In genomic region chr16:56789360-56789759, GRCh38 we compare ENCODE assay signal across 9 cellular contexts. TPM values are rescaled to one million over a fixed set of nuclear protein-coding genes. Genes with fewer than 3 reads are reported as not detected.
A peak's percentile ranks its signal among the peaks of the same experiment; 100 is the strongest.
DNase-seq lines count a peak whose midpoint lies in the region; ATAC-seq, FAIRE-seq and TF ChIP-seq lines count a peak whose summit lies in the region.
"Had no signal": no experiment of that assay in that cellular context is flagged by ENCODE, and none has a peak within 500 bp of the region (broad histone marks: within the 10 kb centered on the region; RNA-seq: fewer than 3 reads in every experiment).

No MANE protein-coding gene starts in this region.

- FAIRE-seq in astrocyte (lab: Jason Lieb, UNC) (no peak), HepG2 (lab: Jason Lieb, UNC) (peak; percentile 51)

- H2AFZ ChIP-seq in astrocyte (ENCODE audit: low read depth, low read length), result no peak overlapping the region
- H2AFZ ChIP-seq in HepG2 (ENCODE audit: low read length), result no peak overlapping the region

- no peak overlapping the region for H3K27ac Mint-ChIP-seq in astrocyte (ENCODE audit: unreplicated experiment)
- no peak overlapping the region for H3K27ac Mint-ChIP-seq in activated T-helper 17 cell treated with anti-CD3 and anti-CD28 coated beads, Interleukin-2, amount 50 U/mL, for 72 hours
- H3K27ac Mint-ChIP-seq: activated naive CD4-positive, alpha-beta T cell treated with anti-CD3 and anti-CD28 coated beads, Interleukin-2, amount 50 U/mL, for 24 hours had no signal

- no peaks in the 10 kb centered on the region for H3K27me3 Mint-ChIP-seq in astrocyte (ENCODE audit: low read depth, unreplicated experiment)
- H3K27me3 Mint-ChIP-seq in activated T-helper 17 cell treated with anti-CD3 and anti-CD28 coated beads, Interleukin-2, amount 50 U/mL, for 72 hours, result no peaks in the 10 kb centered on the region
- H3K27me3 Mint-ChIP-seq: activated naive CD4-positive, alpha-beta T cell treated with anti-CD3 and anti-CD28 coated beads, Interleukin-2, amount 50 U/mL, for 24 hours had no signal

- TF ChIP-seq CTCF in cardiac muscle cell (IDR thresholded peaks at IDR 0.05; ENCODE audit: low read depth, low read length) (peak; percentile 42), right atrium auricular region (IDR thresholded peaks at IDR 0.05) (peak in 1 of 2 donors; percentile 53), astrocyte (IDR thresholded peaks at IDR 0.05; ENCODE audit: insufficient read depth, low read depth, low read length) (peak; percentile 29), HepG2 (CRISPR knock-in tag; IDR thresholded peaks at IDR 0.05) (peak; percentile 74)

- no peak for TF ChIP-seq EP300 in HepG2 (IDR thresholded peaks at IDR 0.05; ENCODE audit: low read depth in 2 of 2, low read length in 2 of 2)
- TF ChIP-seq EP300 in HepG2 (CRISPR knock-in tag; IDR thresholded peaks at IDR 0.05; ENCODE audit: borderline replicate concordance), result no peak

- 91% methylated on average over 5 of the region's 5 CpGs for WGBS in HepG2 (ENCODE audit: low lambda C conversion rate)

- TF ChIP-seq POLR2A in HepG2 (IDR thresholded peaks at IDR 0.05; ENCODE audit: insufficient read depth in 1 of 2, low read depth in 2 of 2, low read length in 2 of 2), result no peak

- no peak overlapping the region for H3K4me3 ChIP-seq in cardiac muscle cell
- no peak overlapping the region for H3K4me3 ChIP-seq in right atrium auricular region
- no peak overlapping the region for H3K4me3 ChIP-seq in astrocyte (ENCODE audit: insufficient read depth, low read depth, low read length)
- no peak overlapping the region for H3K4me3 ChIP-seq in HepG2 (replicated peaks in 1 of 3; ENCODE audit: insufficient read depth in 1 of 3, low read depth in 2 of 3, low read length in 3 of 3)

- in situ Hi-C loops in HepG2 (cut with HindIII; ENCODE audit: extremely low pct_ligation_motif_present, low pct_unique_long_range_greater_than_20kb), result no loop called here

- peak; percentile 88 for ATAC-seq in HepG2
- ATAC-seq in HG02610 (IDR thresholded peaks at IDR 0.05; ENCODE audit: unreplicated experiment), result no peak
- ATAC-seq in activated T-helper 17 cell treated with anti-CD3 and anti-CD28 coated beads, Interleukin-2, amount 50 U/mL, for 72 hours (replicated peaks), result no peak

- CTCF ChIA-PET in HepG2 (lab: Yijun Ruan, JAX; ENCODE audit: low intra/inter-chr PET ratio, low total read pairs), result interaction anchor here (1.1 kb wide), 1 partner anchor 116 kb away, joined by 3 read pairs; no protein-coding TSS in a partner anchor

- no peaks in the 10 kb centered on the region for H3K9me3 Mint-ChIP-seq in astrocyte (ENCODE audit: unreplicated experiment)
- no peaks in the 10 kb centered on the region for H3K9me3 Mint-ChIP-seq in activated T-helper 17 cell treated with anti-CD3 and anti-CD28 coated beads, Interleukin-2, amount 50 U/mL, for 72 hours
- H3K9me3 Mint-ChIP-seq: activated naive CD4-positive, alpha-beta T cell treated with anti-CD3 and anti-CD28 coated beads, Interleukin-2, amount 50 U/mL, for 24 hours had no signal

- no peak overlapping the region for H3K4me2 ChIP-seq in astrocyte (ENCODE audit: low read length)
- H3K4me2 ChIP-seq in HepG2 (ENCODE audit: low read depth, low read length), result no peak overlapping the region

- peak; percentile 58 to 61 for DNase-seq in cardiac muscle cell (ENCODE audit: low read depth in 1 of 2, low spot score in 1 of 2)
- DNase-seq in right atrium auricular region (ENCODE audit: low spot score), result no peak
- DNase-seq in NCI-H2196 (lab: John Stamatoyannopoulos, UW; ENCODE audit: unreplicated experiment), result peak; percentile 39
- no peak for DNase-seq in astrocyte (ENCODE audit: low read depth)
- DNase-seq in HepG2 (ENCODE audit: low spot score), result peak; percentile 69
- DNase-seq in COLO829 (ENCODE audit: low spot score), result no peak

- H3K9ac ChIP-seq in astrocyte (ENCODE audit: low read length) (no peak overlapping the region), HepG2 (ENCODE audit: insufficient read depth, low read depth, low read length) (no peak overlapping the region)

- H3K27ac ChIP-seq in cardiac muscle cell (no peak overlapping the region), right atrium auricular region (no peak overlapping the region), astrocyte (ENCODE audit: low read depth, low read length) (no peak overlapping the region), HepG2 (ENCODE audit: extremely low read length, insufficient read depth, low read length) (no peak overlapping the region)

- peak; percentile 79 for TF ChIP-seq RAD21 in HepG2 (CRISPR knock-in tag; IDR thresholded peaks at IDR 0.05)

- no peaks in the 10 kb centered on the region for H3K36me3 ChIP-seq in cardiac muscle cell
- H3K36me3 ChIP-seq in right atrium auricular region, result no peaks in the 10 kb centered on the region
- no peaks in the 10 kb centered on the region for H3K36me3 ChIP-seq in astrocyte (ENCODE audit: insufficient read depth, low read length)
- no peaks in the 10 kb centered on the region for H3K36me3 ChIP-seq in HepG2 (replicated peaks in 1 of 2; ENCODE audit: control insufficient read depth in 1 of 2, insufficient read depth in 2 of 2, low read length in 2 of 2)

- H3K36me3 Mint-ChIP-seq in astrocyte (ENCODE audit: low read depth, unreplicated experiment), result no peaks in the 10 kb centered on the region
- no peaks in the 10 kb centered on the region for H3K36me3 Mint-ChIP-seq in activated T-helper 17 cell treated with anti-CD3 and anti-CD28 coated beads, Interleukin-2, amount 50 U/mL, for 72 hours (ENCODE audit: low read depth)

- intact Hi-C loops in HepG2 (cut with micrococcal nuclease; ENCODE audit: unreplicated experiment), result loop anchor here (5.0 kb wide), 1 partner anchor 212 kb away; no protein-coding TSS in a partner anchor

- H3K4me3 Mint-ChIP-seq in astrocyte (ENCODE audit: unreplicated experiment), result no peak overlapping the region
- H3K4me3 Mint-ChIP-seq in activated T-helper 17 cell treated with anti-CD3 and anti-CD28 coated beads, Interleukin-2, amount 50 U/mL, for 72 hours, result no peak overlapping the region
- H3K4me3 Mint-ChIP-seq: activated naive CD4-positive, alpha-beta T cell treated with anti-CD3 and anti-CD28 coated beads, Interleukin-2, amount 50 U/mL, for 24 hours had no signal

- H3K79me2 ChIP-seq in astrocyte (ENCODE audit: insufficient read depth, low read length) (peaks cover 25% of the 10 kb centered on the region), HepG2 (ENCODE audit: insufficient read depth, low read length) (peaks cover 4% of the 10 kb centered on the region)

- peaks cover 54% of the 10 kb centered on the region for H3K4me1 ChIP-seq in cardiac muscle cell (ENCODE audit: low read depth)
- H3K4me1 ChIP-seq in right atrium auricular region, result no peaks in the 10 kb centered on the region
- H3K4me1 ChIP-seq in astrocyte (ENCODE audit: insufficient read depth, low read length), result no peaks in the 10 kb centered on the region
- peaks cover 13% of the 10 kb centered on the region; the same call in 1 of the 2 replicates for H3K4me1 ChIP-seq in HepG2 (ENCODE audit: insufficient read depth, low read length)

- H3K9me3 ChIP-seq in cardiac muscle cell (ENCODE audit: low read depth), result no peaks in the 10 kb centered on the region
- H3K9me3 ChIP-seq in right atrium auricular region, result no peaks in the 10 kb centered on the region
- H3K9me3 ChIP-seq in astrocyte (ENCODE audit: insufficient read depth, low read depth, low read length), result no peaks in the 10 kb centered on the region
- no peaks in the 10 kb centered on the region for H3K9me3 ChIP-seq in HepG2 (ENCODE audit: low read length)

- H4K20me1 ChIP-seq in astrocyte (ENCODE audit: insufficient read depth, low read length) (peaks cover 57% of the 10 kb centered on the region), HepG2 (ENCODE audit: insufficient read depth, low read length) (no peaks in the 10 kb centered on the region)

- H3K27me3 ChIP-seq in cardiac muscle cell (no peaks in the 10 kb centered on the region), right atrium auricular region (no peaks in the 10 kb centered on the region), astrocyte (ENCODE audit: insufficient read depth, low read length) (no peaks in the 10 kb centered on the region), HepG2 (ENCODE audit: control insufficient read depth in 1 of 2, insufficient read depth in 2 of 2, low read length in 2 of 2) (no peaks in the 10 kb centered on the region)

- no TSS peak for BruUV-seq in HepG2 (replicated peaks; lab: Mats Ljungman, UMichigan)

- H3K4me1 Mint-ChIP-seq in astrocyte (ENCODE audit: low read depth, unreplicated experiment), result peaks cover 19% of the 10 kb centered on the region
- H3K4me1 Mint-ChIP-seq in activated T-helper 17 cell treated with anti-CD3 and anti-CD28 coated beads, Interleukin-2, amount 50 U/mL, for 72 hours, result no peaks in the 10 kb centered on the region

- POLR2A ChIA-PET in HepG2 (lab: Yijun Ruan, JAX), result no interaction called here

TF ChIP-seq in HepG2, 621 proteins besides CTCF, POLR2A, EP300 and RAD21 (continues in another document):
- TF ChIP-seq ZNF629 (CRISPR knock-in tag; conservative IDR thresholded peaks at IDR 0.05), result no peak

RNA-seq across cellular contexts. Expression of gene NUP93, which starts 59.4 kb away (rescaled TPM):
- total RNA-seq in cardiac muscle cell (110 and 115 TPM in 2 replicates), right atrium auricular region (10 to 100 TPM; 18.1 to 19.8 TPM), astrocyte (89.3 and 94.0 TPM in 2 replicates), HepG2 (2016; rRNA removed; fragmentation: Illumina TruSeq; extraction: Trizol) (140 and 192 TPM in 2 replicates)
- polyA plus RNA-seq in cardiac muscle cell (127 and 157 TPM in 2 replicates), HepG2 (2011; rRNA removed) (50.1 and 58.5 TPM in 2 replicates)
- total RNA-seq in HepG2 (2016; cell fraction: cytosol; rRNA removed; fragmentation: Illumina TruSeq; extraction: Trizol; ENCODE audit: low read depth), result 26.3 and 31.0 TPM in 2 replicates
- 144 and 197 TPM in 2 replicates for total RNA-seq in HepG2 (2016; cell fraction: insoluble cytoplasmic fraction; rRNA removed; fragmentation: Illumina TruSeq; extraction: Trizol)
- 41.3 and 54.1 TPM in 2 replicates for total RNA-seq in HepG2 (2016; cell fraction: membrane; rRNA removed; fragmentation: Illumina TruSeq; extraction: Trizol)
- 83.7 and 88.0 TPM in 2 replicates for total RNA-seq in HepG2 (2016; cell fraction: nucleus; rRNA removed; fragmentation: Illumina TruSeq; extraction: Trizol)
- 39.7 and 48.2 TPM in 2 replicates for polyA plus RNA-seq in HepG2 (2011; cell fraction: cytosol; rRNA removed)
- polyA plus RNA-seq in HepG2 (2011; cell fraction: nucleus; rRNA removed), result 68.9 and 73.2 TPM in 2 replicates
- polyA plus RNA-seq in HepG2 (2012), result 61.3 and 62.5 TPM in 2 replicates
- 13.7 and 15.4 TPM in 2 replicates for polyA plus RNA-seq in HepG2 (2016; cell fraction: cytosol; fragmentation: Illumina TruSeq; extraction: Trizol; ENCODE audit: low read depth)
- polyA plus RNA-seq in HepG2 (2016; cell fraction: insoluble cytoplasmic fraction; fragmentation: Illumina TruSeq; extraction: Trizol; ENCODE audit: low read depth), result 127 and 140 TPM in 2 replicates
- 22.4 and 22.7 TPM in 2 replicates for polyA plus RNA-seq in HepG2 (2016; cell fraction: membrane; fragmentation: Illumina TruSeq; extraction: Trizol; ENCODE audit: low read depth)
- polyA plus RNA-seq in HepG2 (2016; cell fraction: nucleus; fragmentation: Illumina TruSeq; extraction: Trizol; ENCODE audit: insufficient read depth, low read depth), result 109 and 116 TPM in 2 replicates
- 130 and 202 TPM in 2 replicates for polyA minus RNA-seq in HepG2 (2011; rRNA and poly(A)+ RNA removed; ENCODE audit: low replicate concordance)
- polyA minus RNA-seq in HepG2 (2011; cell fraction: cytosol; rRNA and poly(A)+ RNA removed), result 51.7 and 53.7 TPM in 2 replicates
- polyA minus RNA-seq in HepG2 (2011; cell fraction: nucleus; rRNA and poly(A)+ RNA removed), result 49.1 and 65.1 TPM in 2 replicates
- 100 to 1,000 TPM in 1 of 2 donors, 10 to 100 TPM in 1; 51.5 to 112 TPM for total RNA-seq in activated T-helper 17 cell treated with anti-CD3 and anti-CD28 coated beads, Interleukin-2, amount 50 U/mL, for 72 hours

Comparison
In these comparisons a context has a peak if more than half of its experiments do, and no peak if none do; other contexts are left out.
1. DNase-seq: peak in cardiac muscle cell (2 of 2), NCI-H2196 (single experiment) and HepG2 (single experiment); none in right atrium auricular region (single experiment), astrocyte (single experiment) and COLO829 (single experiment).